In genomic region chr4:184097240-184097619, GRCh38 we compare ENCODE assay signal across 8 cellular contexts.
DNase-seq lines count a peak whose midpoint lies in the region.

No MANE protein-coding gene starts in this region.

- no peaks in the 10 kb centered on the region for H3K79me2 ChIP-seq in GM23248 (ENCODE audit: insufficient read depth)

- no peak overlapping the region for H3K9ac ChIP-seq in GM23248

- in situ Hi-C loops in GM23248 (cut with MboI), result no loop called here

- no peaks in the 10 kb centered on the region for H3K9me3 ChIP-seq in GM23248 (ENCODE audit: low read depth)

- H3K9me2 ChIP-seq in GM23248 (ENCODE audit: insufficient read depth), result no peaks in the 10 kb centered on the region

- WGBS in GM23248 (ENCODE audit: low coverage in 1 of 2, low lambda C conversion rate in 2 of 2, missing lambda C conversion rate in 2 of 2), 2 experiments, result 17 to 18% methylated on average over 27 of the region's 27 CpGs

- H3K4me1 Mint-ChIP-seq in activated naive CD8-positive, alpha-beta T cell (ENCODE audit: low read depth), result peaks cover 2% of the 10 kb centered on the region
- peaks cover 6 to 11% of the 10 kb centered on the region in 2 donors for H3K4me1 Mint-ChIP-seq in immature natural killer cell

- no peak overlapping the region for H2AFZ ChIP-seq in GM23248

- no peak overlapping the region for H3K27ac Mint-ChIP-seq in activated naive CD8-positive, alpha-beta T cell
- peak overlapping the region in 3 of 6 donors; percentile 7 to 56 (median 51) for H3K27ac Mint-ChIP-seq in immature natural killer cell

- H3K4me3 ChIP-seq in GM23248, result no peak overlapping the region

- H3F3A ChIP-seq in GM23248 (ENCODE audit: insufficient read depth), result no peaks in the 10 kb centered on the region

- peak overlapping the region; percentile 58 for H3K4me3 Mint-ChIP-seq in activated naive CD8-positive, alpha-beta T cell
- H3K4me3 Mint-ChIP-seq in immature natural killer cell, result peak overlapping the region; percentile 51 to 87 (median 79)

- H3K27ac ChIP-seq in GM23248, result no peak overlapping the region

- DNase-seq in CD1c-positive myeloid dendritic cell (ENCODE audit: extremely low spot score) (peak; percentile 52), GM23248 (peak; percentile 20), immature natural killer cell (peak; percentile 5 to 26 (median 13)), HPDE6-E6E7 (ENCODE audit: extremely low spot score) (no peak), D341Med (ENCODE audit: low spot score) (no peak)
- peak; percentile 5 to 27 for DNase-seq in stimulated activated CD4-positive, alpha-beta T cell treated with anti-CD3 and anti-CD28 coated beads, Interleukin-2, amount 100 ng/mL, for 48 hours
- DNase-seq in effector CD8-positive, alpha-beta T cell (lab: John Stamatoyannopoulos, UW), result no peak

- no peaks in the 10 kb centered on the region for H3K4me1 ChIP-seq in GM23248 (ENCODE audit: insufficient read depth)

- H3K9me3 Mint-ChIP-seq in activated naive CD8-positive, alpha-beta T cell (ENCODE audit: low read depth), result no peaks in the 10 kb centered on the region
- no peaks in the 10 kb centered on the region for H3K9me3 Mint-ChIP-seq in immature natural killer cell

- peaks cover 3% of the 10 kb centered on the region for H3K27me3 Mint-ChIP-seq in activated naive CD8-positive, alpha-beta T cell
- H3K27me3 Mint-ChIP-seq in immature natural killer cell (ENCODE audit: low read depth in 3 of 3), result peaks cover 0 to 6% (median 4%) of the 10 kb centered on the region in 3 donors

- H4K20me1 ChIP-seq in GM23248 (ENCODE audit: insufficient read depth), result no peaks in the 10 kb centered on the region

- H3K36me3 Mint-ChIP-seq in activated naive CD8-positive, alpha-beta T cell, result no peaks in the 10 kb centered on the region
- no peaks in the 10 kb centered on the region for H3K36me3 Mint-ChIP-seq in immature natural killer cell

- peaks cover 6% of the 10 kb centered on the region for H3K27me3 ChIP-seq in GM23248 (replicated peaks; ENCODE audit: insufficient read depth)

- H3K4me2 ChIP-seq in GM23248 (ENCODE audit: unreplicated experiment), result no peak overlapping the region

- no peaks in the 10 kb centered on the region for H3K36me3 ChIP-seq in GM23248 (ENCODE audit: low read depth)

Comparison
In these comparisons a context has a peak if more than half of its experiments do, and no peak if none do; other contexts are left out.
1. DNase-seq: peak in CD1c-positive myeloid dendritic cell (single experiment), GM23248 (single experiment), immature natural killer cell (3 of 3) and stimulated activated CD4-positive, alpha-beta T cell treated with anti-CD3 and anti-CD28 coated beads, Interleukin-2, amount 100 ng/mL, for 48 hours (2 of 2); none in HPDE6-E6E7 (single experiment), D341Med (single experiment) and effector CD8-positive, alpha-beta T cell (single experiment).